9 cellular contexts compared by ENCODE assay signal in the genomic region with DNA sequence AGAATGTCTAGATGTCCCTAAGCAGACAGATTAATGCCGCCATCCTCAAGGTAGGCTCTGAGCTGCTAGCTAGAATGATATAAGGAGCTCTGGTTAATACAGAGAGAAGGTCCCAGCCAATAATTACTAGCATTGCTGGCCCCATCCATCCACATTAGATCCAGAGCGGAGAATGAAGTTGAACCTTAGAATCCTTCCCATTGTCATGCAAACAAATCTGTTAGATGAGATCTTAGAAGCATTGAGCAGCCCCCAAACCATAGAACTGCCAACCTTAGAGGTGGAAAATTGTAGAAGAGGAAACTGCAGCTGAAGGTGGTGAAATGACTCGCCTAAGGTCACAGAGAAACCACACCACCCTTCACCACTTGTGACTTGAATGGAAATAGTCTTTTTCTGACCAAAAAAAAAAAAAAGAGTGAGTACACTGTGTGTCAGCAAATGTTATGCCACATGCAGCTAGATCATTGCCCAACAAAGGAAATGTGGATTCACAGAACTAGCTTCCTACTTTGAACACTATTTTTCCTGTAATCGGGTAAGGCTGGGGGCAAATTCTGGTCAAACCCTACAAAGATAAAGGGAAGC.
A peak's percentile ranks its signal among the peaks of the same experiment; 100 is the strongest.
DNase-seq lines count a peak whose midpoint lies in the region; ATAC-seq, FAIRE-seq and TF ChIP-seq lines count a peak whose summit lies in the region.
"Had no signal": no experiment of that assay in that cellular context is flagged by ENCODE, and none has a peak within 500 bp of the region (broad histone marks: within the 10 kb centered on the region; RNA-seq: fewer than 3 reads in every experiment).

No MANE protein-coding gene starts in this region.

- H3K4me3 Mint-ChIP-seq in astrocyte (ENCODE audit: unreplicated experiment) (no peak overlapping the region), type B pancreatic cell (no peak overlapping the region)

- POLR2A ChIA-PET in GM10248 (lab: Yijun Ruan, JAX) = interaction anchor here (0.5 to 1.2 kb wide), 5 partner anchors 9 to 804 kb away, joined by 3 to 11 read pairs (median 4); no protein-coding TSS in a partner anchor

- H3K18ac ChIP-seq in mesendoderm (ENCODE audit: low read length) = no peak overlapping the region

- WGBS in mesendoderm (ENCODE audit: extremely low coverage, insufficient coverage, low lambda C conversion rate) = no CpG with 5 or more reads among the region's 4 CpGs

- peaks cover 9% of the 10 kb centered on the region for H3K27me3 Mint-ChIP-seq in astrocyte (ENCODE audit: low read depth, unreplicated experiment)
- H3K27me3 Mint-ChIP-seq in type B pancreatic cell = peaks cover 13% of the 10 kb centered on the region

- H3K79me1 ChIP-seq in mesendoderm (ENCODE audit: low read length) = no peaks in the 10 kb centered on the region

- H3K9me3 ChIP-seq in astrocyte (ENCODE audit: insufficient read depth, low read depth, low read length) = no peaks in the 10 kb centered on the region
- H3K9me3 ChIP-seq in skeletal muscle tissue (ENCODE audit: control insufficient read depth in 3 of 3, low read length in 3 of 3) = no peaks in the 10 kb centered on the region

- H2AFZ ChIP-seq in astrocyte (ENCODE audit: low read depth, low read length) = no peak overlapping the region

- H3K4me2 ChIP-seq in astrocyte (ENCODE audit: low read length) (no peak overlapping the region), mesendoderm (ENCODE audit: low read length) (no peak overlapping the region)

- no peak overlapping the region for H2AK5ac ChIP-seq in mesendoderm (ENCODE audit: low read length)

- H3K27me3 ChIP-seq in astrocyte (ENCODE audit: insufficient read depth, low read length) = peaks cover 10% of the 10 kb centered on the region
- no peaks in the 10 kb centered on the region for H3K27me3 ChIP-seq in skeletal muscle tissue (ENCODE audit: control insufficient read depth in 3 of 3, insufficient read depth in 3 of 3, low read length in 3 of 3)
- H3K27me3 ChIP-seq in mesendoderm (ENCODE audit: insufficient read depth, low read length, poor library complexity) = no peaks in the 10 kb centered on the region

- no peak overlapping the region for H2BK5ac ChIP-seq in mesendoderm (ENCODE audit: low read length)

- peak; percentile 72 for ATAC-seq in GM21526 (IDR thresholded peaks at IDR 0.05; ENCODE audit: low FRiP score, unreplicated experiment)

- no peak overlapping the region for H4K5ac ChIP-seq in mesendoderm (ENCODE audit: low read length)

- CTCF ChIA-PET in GM10248 (lab: Yijun Ruan, JAX) = interaction anchor here (0.8 to 3.9 kb wide), 17 partner anchors 9 to 254 kb away, joined by 3 to 27 read pairs (median 4); no protein-coding TSS in a partner anchor

- H3K27ac Mint-ChIP-seq in astrocyte (ENCODE audit: unreplicated experiment) (peak overlapping the region; percentile 47), type B pancreatic cell (no peak overlapping the region)

- H3K36me3 Mint-ChIP-seq in astrocyte (ENCODE audit: low read depth, unreplicated experiment) (no peaks in the 10 kb centered on the region), type B pancreatic cell (no peaks in the 10 kb centered on the region)

- no peak for FAIRE-seq in astrocyte (lab: Jason Lieb, UNC)
- FAIRE-seq: colon had no signal

- DNase-seq in GM10248 (ENCODE audit: extremely low spot score) (peak; percentile 50), astrocyte (ENCODE audit: low read depth) (peak; percentile 33), type B pancreatic cell (ENCODE audit: extremely low spot score, unreplicated experiment) (no peak), NCI-H524 (lab: John Stamatoyannopoulos, UW) (no peak), mesendoderm (no peak)
- DNase-seq in Jurkat, Clone E6-1 (ENCODE audit: low read depth, low spot score) = peak; percentile 19

- H3K4me3 ChIP-seq in Jurkat, Clone E6-1 (ENCODE audit: low read length) = no peak overlapping the region
- H3K4me3 ChIP-seq in astrocyte (ENCODE audit: insufficient read depth, low read depth, low read length) (no peak overlapping the region), skeletal muscle tissue (ENCODE audit: low read length in 3 of 3) (no peak overlapping the region), mesendoderm (ENCODE audit: low read length) (no peak overlapping the region)

- H3K4ac ChIP-seq in mesendoderm (ENCODE audit: low read depth, low read length) = no peak overlapping the region

- H3K4me1 Mint-ChIP-seq in astrocyte (ENCODE audit: low read depth, unreplicated experiment) (peaks cover 17% of the 10 kb centered on the region), type B pancreatic cell (ENCODE audit: unreplicated experiment) (peaks cover 16% of the 10 kb centered on the region)

- no peak overlapping the region for H4K8ac ChIP-seq in mesendoderm (ENCODE audit: low read depth, low read length)

- peaks cover 6% of the 10 kb centered on the region for H3K9me3 Mint-ChIP-seq in astrocyte (ENCODE audit: unreplicated experiment)
- H3K9me3 Mint-ChIP-seq in type B pancreatic cell = no peaks in the 10 kb centered on the region

- H2BK120ac ChIP-seq in mesendoderm (ENCODE audit: low read depth, low read length) = no peak overlapping the region

- no peaks in the 10 kb centered on the region for H3K4me1 ChIP-seq in astrocyte (ENCODE audit: insufficient read depth, low read length)
- peaks cover 0 to 4% (median 0%) of the 10 kb centered on the region in 3 donors for H3K4me1 ChIP-seq in skeletal muscle tissue (ENCODE audit: control insufficient read depth in 3 of 3, insufficient read depth in 3 of 3, low read length in 3 of 3)
- no peaks in the 10 kb centered on the region for H3K4me1 ChIP-seq in mesendoderm (ENCODE audit: control insufficient read depth, low read depth, low read length)

- no peaks in the 10 kb centered on the region for H4K20me1 ChIP-seq in astrocyte (ENCODE audit: insufficient read depth, low read length)

- H3K23ac ChIP-seq in mesendoderm (ENCODE audit: low read length) = no peak overlapping the region

- TF ChIP-seq CTCF in GM10248 (IDR thresholded peaks at IDR 0.05; ENCODE audit: control extremely low read depth, extremely low read depth, low read depth, missing control alignments) = no peak
- TF ChIP-seq CTCF in astrocyte (IDR thresholded peaks at IDR 0.05; ENCODE audit: insufficient read depth, low read depth, low read length) = no peak
- no peak for TF ChIP-seq CTCF in type B pancreatic cell (conservative IDR thresholded peaks at IDR 0.05)

- H3K36me3 ChIP-seq in astrocyte (ENCODE audit: insufficient read depth, low read length) (no peaks in the 10 kb centered on the region), skeletal muscle tissue (ENCODE audit: control insufficient read depth in 3 of 3, insufficient read depth in 3 of 3, low read length in 3 of 3) (no peaks in the 10 kb centered on the region), mesendoderm (ENCODE audit: control insufficient read depth, insufficient read depth, low read length) (no peaks in the 10 kb centered on the region)

- H3K9ac ChIP-seq in astrocyte (ENCODE audit: low read length) (no peak overlapping the region), skeletal muscle tissue (ENCODE audit: low read depth in 1 of 3, low read length in 3 of 3) (no peak overlapping the region), mesendoderm (ENCODE audit: low read length) (no peak overlapping the region)

- H3K27ac ChIP-seq in astrocyte (ENCODE audit: low read depth, low read length) = no peak overlapping the region
- H3K27ac ChIP-seq in skeletal muscle tissue (ENCODE audit: low read depth, low read length) = peak overlapping the region; percentile 69
- no peak overlapping the region for H3K27ac ChIP-seq in mesendoderm (ENCODE audit: low read depth, low read length)

- H2BK15ac ChIP-seq in mesendoderm (replicated peaks; ENCODE audit: low read depth) = no peak overlapping the region

- H3K79me2 ChIP-seq in astrocyte (ENCODE audit: insufficient read depth, low read length) = no peaks in the 10 kb centered on the region
- H3K79me2 ChIP-seq in mesendoderm (ENCODE audit: control insufficient read depth, insufficient read depth, low read length) = no peaks in the 10 kb centered on the region

- no peak overlapping the region for H3K56ac ChIP-seq in mesendoderm (ENCODE audit: low read length)

Comparison
In these comparisons a context has a peak if more than half of its experiments do, and no peak if none do; other contexts are left out.
1. DNase-seq: peak in GM10248 (single experiment), Jurkat, Clone E6-1 (single experiment) and astrocyte (single experiment); none in type B pancreatic cell (single experiment), NCI-H524 (0 of 2) and mesendoderm (single experiment).